1 cellular context compared by ENCODE assay signal in the genomic region with DNA sequence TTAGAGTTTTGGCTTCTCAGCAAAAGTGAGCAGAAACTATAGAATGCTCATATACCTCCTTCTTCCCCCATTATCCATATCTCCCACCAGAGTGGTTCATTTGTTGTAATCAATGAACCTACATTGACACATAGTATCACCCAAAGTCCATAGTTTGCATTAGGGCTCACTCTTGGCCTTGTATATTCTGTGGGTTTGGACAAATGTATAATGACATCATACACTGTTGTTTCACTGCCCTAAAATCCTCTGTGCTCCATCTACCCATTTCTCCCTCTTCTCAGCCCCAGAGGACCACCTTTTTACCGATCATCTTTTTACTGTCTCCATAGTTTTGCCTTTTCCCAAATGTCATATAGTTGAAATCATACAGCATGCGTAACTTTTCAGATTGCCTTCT.
A peak's percentile ranks its signal among the peaks of the same experiment; 100 is the strongest.
TF ChIP-seq lines count a peak whose summit lies in the region.

No MANE protein-coding gene starts in this region.

TF ChIP-seq in GM12878, 131 proteins besides CTCF, POLR2A, EP300 and RAD21:
- no peak for TF ChIP-seq NFIC (IDR thresholded peaks at IDR 0.05; ENCODE audit: low read depth, low read length)
- no peak for TF ChIP-seq YBX1 (IDR thresholded peaks at IDR 0.05)
- TF ChIP-seq ATF7 (IDR thresholded peaks at IDR 0.05; ENCODE audit: low read depth), result peak; percentile 54; the same call in 1 of the 2 replicates
